ENCODE assay signal across 8 cellular contexts in genomic region chr3:49120438-49121135, GRCh38. TPM values are rescaled to one million over a fixed set of nuclear protein-coding genes. Genes with fewer than 3 reads are reported as not detected.
A peak's percentile ranks its signal among the peaks of the same experiment; 100 is the strongest.
DNase-seq lines count a peak whose midpoint lies in the region; ATAC-seq and TF ChIP-seq lines count a peak whose summit lies in the region.

USP19 (minus strand) TSS chr3:49120823; CDS start chr3:49119145, 1,678 bp downstream.

- peak within 1 kb of the TSS; percentile 87 for H3K9ac ChIP-seq in HUES64 (ENCODE audit: low read depth, low read length)
- H3K9ac ChIP-seq in muscle layer of colon (ENCODE audit: low read length): peak within 1 kb of the TSS; percentile 97

- H4K20me1 ChIP-seq in PC-9 (ENCODE audit: insufficient read depth): no peaks in the 10 kb centered on the region

- H3K27me3 ChIP-seq in HUES64 (ENCODE audit: insufficient read depth, low read length) (no peaks in the 10 kb centered on the region), PC-9 (ENCODE audit: insufficient read depth, low read depth) (no peaks in the 10 kb centered on the region), muscle layer of colon (ENCODE audit: control insufficient read depth in 1 of 2, insufficient read depth in 2 of 2, low read length in 2 of 2) (no peaks in the 10 kb centered on the region)

- peaks cover 6% of the 10 kb centered on the region; the same call in 1 of the 2 replicates for H3K4me1 ChIP-seq in HUES64 (ENCODE audit: insufficient read depth, low read length)
- H3K4me1 ChIP-seq in PC-9 (replicated peaks; ENCODE audit: insufficient read depth): peaks cover 10% of the 10 kb centered on the region
- H3K4me1 ChIP-seq in muscle layer of colon (ENCODE audit: insufficient read depth, low read length): peaks cover 18% of the 10 kb centered on the region

- H3K27ac ChIP-seq in HUES64 (ENCODE audit: low read depth, low read length) (peak within 1 kb of the TSS; percentile 98), PC-9 (peak within 1 kb of the TSS; percentile 76), muscle layer of colon (ENCODE audit: low read depth, low read length) (peak within 1 kb of the TSS; percentile 95)

- CTCF ChIA-PET in PC-9 (lab: Charles Lee): interaction anchor here (0.6 to 0.9 kb wide), 2 partner anchors 26 to 436 kb away, joined by 3 to 4 read pairs; partner anchors contain the start of gene QRICH1

- POLR2A ChIA-PET in PC-9 (lab: Charles Lee; ENCODE audit: unreplicated experiment): interaction anchor here (0.5 to 0.9 kb wide), 11 partner anchors 10 to 1266 kb away, joined by 3 to 6 read pairs (median 3); partner anchors contain the start of genes IMPDH2 and LAMB2

- no peaks in the 10 kb centered on the region for H3K9me3 ChIP-seq in HUES64 (ENCODE audit: insufficient read depth, low read depth, low read length)
- no peaks in the 10 kb centered on the region for H3K9me3 ChIP-seq in PC-9 (ENCODE audit: insufficient read depth, low read depth)
- H3K9me3 ChIP-seq in muscle layer of colon (ENCODE audit: low read length): no peaks in the 10 kb centered on the region

- H3F3A ChIP-seq in PC-9 (ENCODE audit: insufficient read depth, low read depth): peaks cover 29% of the 10 kb centered on the region

- intact Hi-C loops in PC-9 (cut with micrococcal nuclease; ENCODE audit: unreplicated experiment): loop anchor here (1.0 kb wide), 1 partner anchor 12 kb away; no protein-coding TSS in a partner anchor

- no peak for TF ChIP-seq CTCF in PC-9 (conservative IDR thresholded peaks at IDR 0.05)
- no peak for TF ChIP-seq CTCF in epithelial cell of proximal tubule (conservative IDR thresholded peaks at IDR 0.05; ENCODE audit: low read depth, low read length)

- H3K9me2 ChIP-seq in PC-9 (ENCODE audit: insufficient read depth): no peaks in the 10 kb centered on the region

- DNase-seq in D341Med (ENCODE audit: low spot score) (peak; percentile 98), PC-9 (peak; percentile 76 to 88), epithelial cell of proximal tubule (ENCODE audit: low read depth) (peak; percentile 16)
- DNase-seq in activated T-cell treated with anti-CD3 and anti-CD28 coated beads, Interleukin-2, amount 50 U/mL, for 1 hour: peak; percentile 94
- DNase-seq in stimulated activated CD8-positive, alpha-beta memory T cell treated with anti-CD3 and anti-CD28 coated beads, Interleukin-7, amount 100 ng/mL, for 24 hours (ENCODE audit: low read depth): peak; percentile 90

- peak within 1 kb of the TSS; percentile 79 for H3K4me3 ChIP-seq in HUES64 (ENCODE audit: low read length)
- H3K4me3 ChIP-seq in PC-9: peak within 1 kb of the TSS; percentile 69
- peak within 1 kb of the TSS; percentile 90 for H3K4me3 ChIP-seq in epithelial cell of proximal tubule (ENCODE audit: low read depth, low read length)
- H3K4me3 ChIP-seq in muscle layer of colon (ENCODE audit: low read depth in 1 of 2, low read length in 2 of 2): peak within 1 kb of the TSS; percentile 79 to 91

- H3K4me2 ChIP-seq in PC-9: peak within 1 kb of the TSS; percentile 99

- H3K79me2 ChIP-seq in PC-9 (ENCODE audit: low read depth): peaks cover 26% of the 10 kb centered on the region

- peak; percentile 80 for ATAC-seq in GM21367 (IDR thresholded peaks at IDR 0.05; ENCODE audit: unreplicated experiment)

- no TSS peak for BruUV-seq in PC-9 (replicated peaks; lab: Mats Ljungman, UMichigan)

- 1% methylated on average over 70 of the region's 70 CpGs for WGBS in HUES64

- H2AFZ ChIP-seq in PC-9: peak within 1 kb of the TSS; percentile 77

- peaks cover 61% of the 10 kb centered on the region for H3K36me3 ChIP-seq in HUES64 (ENCODE audit: insufficient read depth, low read length)
- H3K36me3 ChIP-seq in PC-9 (ENCODE audit: low read depth): peaks cover 11% of the 10 kb centered on the region; the same call in 1 of the 2 replicates
- H3K36me3 ChIP-seq in muscle layer of colon (ENCODE audit: insufficient read depth, low read length): peaks cover 80% of the 10 kb centered on the region

RNA-seq across cellular contexts. Expression of gene USP19, which starts in this region (rescaled TPM):
- 29.4 TPM for polyA plus RNA-seq in HUES64 (2013, experiment 1 of 2)
- polyA plus RNA-seq in HUES64 (2013, experiment 2 of 2): 26.6 TPM
- total RNA-seq in PC-9 (2021): 72.1 TPM in 2 replicates
- 34.7 and 35.9 TPM in 2 replicates for total RNA-seq in epithelial cell of proximal tubule

Comparison
In these comparisons a context has a peak if more than half of its experiments do, and no peak if none do; other contexts are left out.
1. Peak in every context shown above with its lines: DNase-seq, ATAC-seq, H3K4me3 ChIP-seq and H3K27ac ChIP-seq.
2. DNase-seq: peak in every context shown above with its lines; median percentile 98 in D341Med; 94 in activated T-cell treated with anti-CD3 and anti-CD28 coated beads, Interleukin-2, amount 50 U/mL, for 1 hour; 90 in stimulated activated CD8-positive, alpha-beta memory T cell treated with anti-CD3 and anti-CD28 coated beads, Interleukin-7, amount 100 ng/mL, for 24 hours; 82 in PC-9; 16 in epithelial cell of proximal tubule.